ENCODE assay signal across 1 cellular context in the genomic region with DNA sequence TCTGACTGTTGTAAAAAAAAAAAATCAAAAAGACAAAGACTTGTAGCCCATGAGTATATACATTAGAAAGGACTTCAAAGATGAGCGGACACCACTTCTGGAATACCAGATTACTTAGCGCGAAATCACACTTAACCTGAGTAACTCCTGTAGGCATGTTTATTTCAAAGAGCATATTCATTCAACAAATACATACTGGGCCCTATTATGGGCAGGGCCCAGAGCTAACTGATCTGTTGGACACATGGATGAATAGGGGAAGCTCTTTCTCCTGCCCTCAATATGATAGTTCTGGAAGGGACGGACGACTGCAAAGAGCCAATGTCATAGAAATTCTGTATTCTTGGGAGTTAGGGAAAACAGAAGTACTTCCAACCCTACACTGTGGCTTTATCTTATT.
TF ChIP-seq lines count a peak whose summit lies in the region.

No MANE protein-coding gene starts in this region.

TF ChIP-seq in WTC11, 78 proteins besides CTCF, POLR2A, EP300 and RAD21 (continued from another document):
- TF ChIP-seq ARID4B (CRISPR knock-in tag; IDR thresholded peaks at IDR 0.05; ENCODE audit: borderline replicate concordance) = no peak
- no peak for TF ChIP-seq PRRX2 (CRISPR knock-in tag; IDR thresholded peaks at IDR 0.05)
- no peak for TF ChIP-seq TCF7 (CRISPR knock-in tag; IDR thresholded peaks at IDR 0.05; ENCODE audit: low read depth)
- TF ChIP-seq ZSCAN18 (CRISPR knock-in tag; IDR thresholded peaks at IDR 0.05) = no peak
- TF ChIP-seq GTF2I (CRISPR knock-in tag; conservative IDR thresholded peaks at IDR 0.05) = no peak
- no peak for TF ChIP-seq ZNF671 (CRISPR knock-in tag; IDR thresholded peaks at IDR 0.05)
- TF ChIP-seq NR3C1 (CRISPR knock-in tag; conservative IDR thresholded peaks at IDR 0.05; ENCODE audit: low read depth) = no peak
- TF ChIP-seq MYBL2 (CRISPR knock-in tag; IDR thresholded peaks at IDR 0.05) = no peak
- TF ChIP-seq FOXK1 (CRISPR knock-in tag; IDR thresholded peaks at IDR 0.05) = no peak
- no peak for TF ChIP-seq RORB (CRISPR knock-in tag; IDR thresholded peaks at IDR 0.05)
- TF ChIP-seq CDX4 (CRISPR knock-in tag; IDR thresholded peaks at IDR 0.05; ENCODE audit: borderline replicate concordance) = no peak
- no peak for TF ChIP-seq FOXJ3 (CRISPR knock-in tag; IDR thresholded peaks at IDR 0.05; ENCODE audit: borderline replicate concordance)
